In genomic region chr6:44849829-44850228, GRCh38 we compare ENCODE assay signal across 17 cellular contexts.
"Had no signal": no experiment of that assay in that cellular context is flagged by ENCODE, and none has a peak within 500 bp of the region (broad histone marks: within the 10 kb centered on the region; RNA-seq: fewer than 3 reads in every experiment).

No MANE protein-coding gene starts in this region.

- H3K27ac ChIP-seq: dorsolateral prefrontal cortex, psoas muscle, testis had no signal

- DNase-seq: cortex of kidney; dorsolateral prefrontal cortex; effector CD8-positive, alpha-beta T cell; heart left ventricle; hippocampal formation; left colon; left ventricle myocardium superior; mesendoderm; naive B cell; occipital lobe; psoas muscle; small intestine; stimulated activated CD4-positive, alpha-beta T cell treated with anti-CD3 and anti-CD28 coated beads, Interleukin-12 subunit alpha, Interleukin-12 subunit beta, amount 100 ng/mL, for 4 hours; stimulated activated CD4-positive, alpha-beta T cell treated with anti-CD3 and anti-CD28 coated beads, Interleukin-2, amount 100 ng/mL, for 48 hours; testis had no signal

- H3K36me3 ChIP-seq: heart left ventricle, tibial nerve had no signal

- H3K9me3 ChIP-seq: heart left ventricle, psoas muscle, testis, tibial nerve had no signal

- H3K4me3 ChIP-seq: dorsolateral prefrontal cortex, heart left ventricle, lung, psoas muscle, testis, tibial nerve had no signal

- H3K27me3 ChIP-seq: dorsolateral prefrontal cortex, heart left ventricle, testis, tibial nerve had no signal

- H3K4me1 ChIP-seq: psoas muscle, testis had no signal
